In the genomic region with DNA sequence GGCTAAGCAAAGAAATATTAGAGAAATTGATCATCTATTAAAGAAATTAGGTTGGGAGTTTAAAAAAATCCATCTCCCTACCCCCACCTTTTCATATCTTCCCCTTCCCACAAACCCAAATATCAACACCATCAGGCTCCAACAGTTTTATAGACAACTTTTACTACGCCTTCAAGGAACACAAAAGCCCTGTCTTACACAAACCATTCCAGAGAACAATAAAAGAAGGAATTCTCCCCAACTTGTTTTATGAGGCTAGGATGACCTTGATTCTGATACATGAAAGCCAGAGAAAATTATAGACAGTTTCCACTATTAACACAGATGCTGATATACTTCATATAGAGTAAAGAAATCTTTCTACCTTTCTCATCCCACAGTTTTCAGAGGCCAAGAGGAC, we compare ENCODE assay signal across 29 cellular contexts.
"Had no signal": no experiment of that assay in that cellular context is flagged by ENCODE, and none has a peak within 500 bp of the region (broad histone marks: within the 10 kb centered on the region; RNA-seq: fewer than 3 reads in every experiment).

No MANE protein-coding gene starts in this region.

- H3K27me3 Mint-ChIP-seq: progenitor cell of endocrine pancreas; stimulated activated naive B cell treated with anti-CD40 and anti-IgM and Interleukin-4, amounts not matched to agents 10 μg/mL and 1 μg/mL and 100 μg/mL, for 72 hours; type B pancreatic cell had no signal

- H3K4me3 ChIP-seq: neural progenitor cell, ovary, psoas muscle, suprapubic skin, testis, tibial artery, transverse colon, upper lobe of right lung, uterus had no signal

- H3K4me2 ChIP-seq: neural progenitor cell had no signal

- H3K27ac Mint-ChIP-seq: naive thymus-derived CD4-positive, alpha-beta T cell; natural killer cell; nephron; neural progenitor cell; progenitor cell of endocrine pancreas; stimulated activated effector memory CD8-positive, alpha-beta T cell treated with anti-CD3 and anti-CD28 coated beads, Interleukin-12 subunit alpha, Interleukin-12 subunit beta, amount 100 ng/mL, for 72 hours; stimulated activated naive B cell treated with anti-CD40 and anti-IgM and Interleukin-4, amounts not matched to agents 10 μg/mL and 1 μg/mL and 100 μg/mL, for 72 hours; stimulated activated naive CD8-positive, alpha-beta T cell treated with anti-CD3 and anti-CD28 coated beads, Interleukin-15, Interleukin-2, amounts not matched to agents 100 ng/mL and 50 ng/mL, for 24 hours; type B pancreatic cell had no signal

- H3K4me1 ChIP-seq: neural progenitor cell, parathyroid adenoma, psoas muscle, suprapubic skin, testis, transverse colon, upper lobe of right lung, uterus had no signal

- H3K4me1 Mint-ChIP-seq: naive thymus-derived CD4-positive, alpha-beta T cell; natural killer cell; neural progenitor cell; stimulated activated effector memory CD8-positive, alpha-beta T cell treated with anti-CD3 and anti-CD28 coated beads, Interleukin-12 subunit alpha, Interleukin-12 subunit beta, amount 100 ng/mL, for 72 hours; stimulated activated naive B cell treated with anti-CD40 and anti-IgM and Interleukin-4, amounts not matched to agents 10 μg/mL and 1 μg/mL and 100 μg/mL, for 72 hours had no signal

- H3K9me3 ChIP-seq: psoas muscle, suprapubic skin, testis, upper lobe of right lung, uterus had no signal

- H2AFZ ChIP-seq: neural progenitor cell, parathyroid adenoma had no signal

- ATAC-seq: naive thymus-derived CD4-positive, alpha-beta T cell; natural killer cell; psoas muscle; right cardiac atrium; sciatic nerve; stimulated activated effector memory CD8-positive, alpha-beta T cell treated with anti-CD3 and anti-CD28 coated beads, Interleukin-12 subunit alpha, Interleukin-12 subunit beta, amount 100 ng/mL, for 72 hours; stimulated activated naive B cell treated with anti-CD40 and anti-IgM and Interleukin-4, amounts not matched to agents 10 μg/mL and 1 μg/mL and 100 μg/mL, for 72 hours; upper lobe of right lung had no signal

- H3K36me3 ChIP-seq: neural progenitor cell, ovary, suprapubic skin, tibial artery, transverse colon, upper lobe of right lung, uterus had no signal

- H3K36me3 Mint-ChIP-seq: neural progenitor cell; stimulated activated effector memory CD8-positive, alpha-beta T cell treated with anti-CD3 and anti-CD28 coated beads, Interleukin-12 subunit alpha, Interleukin-12 subunit beta, amount 100 ng/mL, for 72 hours; stimulated activated naive B cell treated with anti-CD40 and anti-IgM and Interleukin-4, amounts not matched to agents 10 μg/mL and 1 μg/mL and 100 μg/mL, for 72 hours; type B pancreatic cell had no signal

- H3K79me2 ChIP-seq: parathyroid adenoma had no signal

- H3K27me3 ChIP-seq: neural progenitor cell, ovary, suprapubic skin, testis, tibial artery, transverse colon, upper lobe of right lung, uterus had no signal

- H3K4me3 Mint-ChIP-seq: naive thymus-derived CD4-positive, alpha-beta T cell; natural killer cell; nephron; neural progenitor cell; stimulated activated effector memory CD8-positive, alpha-beta T cell treated with anti-CD3 and anti-CD28 coated beads, Interleukin-12 subunit alpha, Interleukin-12 subunit beta, amount 100 ng/mL, for 72 hours; stimulated activated naive B cell treated with anti-CD40 and anti-IgM and Interleukin-4, amounts not matched to agents 10 μg/mL and 1 μg/mL and 100 μg/mL, for 72 hours; stimulated activated naive CD8-positive, alpha-beta T cell treated with anti-CD3 and anti-CD28 coated beads, Interleukin-15, Interleukin-2, amounts not matched to agents 100 ng/mL and 50 ng/mL, for 24 hours; type B pancreatic cell had no signal

- DNase-seq: naive thymus-derived CD4-positive, alpha-beta T cell; natural killer cell; occipital lobe; ovary; posterior cingulate gyrus; psoas muscle; right cardiac atrium; small intestine; stimulated activated CD4-positive, alpha-beta T cell treated with anti-CD3 and anti-CD28 coated beads, Interleukin-15, amount 100 ng/mL, for 24 hours; stimulated activated CD4-positive, alpha-beta T cell treated with anti-CD3 and anti-CD28 coated beads, Interleukin-2, amount 100 ng/mL, for 24 hours; stimulated activated CD4-positive, alpha-beta T cell treated with anti-CD3 and anti-CD28 coated beads, Interleukin-2, amount 100 ng/mL, for 48 hours; stimulated activated CD4-positive, alpha-beta T cell treated with anti-CD3 and anti-CD28 coated beads, Interleukin-4, amount 100 ng/mL, for 24 hours; stimulated activated naive B cell treated with anti-CD40 and anti-IgM and Interleukin-4, amounts not matched to agents 10 μg/mL and 1 μg/mL and 100 μg/mL, for 72 hours; stimulated activated naive CD4-positive, alpha-beta T cell treated with Interleukin-2 at 50 U/mL for 16 hours; substantia nigra; testis; tibial artery; transverse colon; upper lobe of right lung; uterus had no signal

- H3K9ac ChIP-seq: neural progenitor cell, parathyroid adenoma had no signal

- H3K27ac ChIP-seq: neural progenitor cell, ovary, parathyroid adenoma, psoas muscle, suprapubic skin, testis, tibial artery, transverse colon, upper lobe of right lung, uterus had no signal
